ENCODE assay signal across 8 cellular contexts in genomic region chr19:19105365-19106060, GRCh38. TPM values are rescaled to one million over a fixed set of nuclear protein-coding genes. Genes with fewer than 3 reads are reported as not detected.
A peak's percentile ranks its signal among the peaks of the same experiment; 100 is the strongest.
DNase-seq lines count a peak whose midpoint lies in the region; ATAC-seq and TF ChIP-seq lines count a peak whose summit lies in the region.

No MANE protein-coding gene starts in this region.

- DNase-seq in ELR (ENCODE audit: low read depth) (peak; percentile 68), RPMI7951 (ENCODE audit: low read depth) (peak; percentile 53), foreskin keratinocyte (peak in 1 of 2 donors; percentile 57), activated T-cell treated with anti-CD3 and anti-CD28 coated beads for 4 hours (no peak)
- no peak for DNase-seq in stimulated activated CD4-positive, alpha-beta T cell treated with anti-CD3 and anti-CD28 coated beads, Interleukin-1b, Interleukin-23, amount 100 ng/mL, for 48 hours

- no peak overlapping the region for H3K27ac ChIP-seq in foreskin keratinocyte
- H3K27ac ChIP-seq in rectal smooth muscle tissue (ENCODE audit: low read depth, low read length), result no peak overlapping the region

- no peak for TF ChIP-seq CTCF in foreskin keratinocyte (conservative IDR thresholded peaks at IDR 0.05)

- peaks cover 9% of the 10 kb centered on the region for H3K27me3 ChIP-seq in foreskin keratinocyte
- H3K27me3 ChIP-seq in rectal smooth muscle tissue (ENCODE audit: control insufficient read depth, insufficient read depth, low read length), result no peaks in the 10 kb centered on the region

- H3K9ac ChIP-seq in rectal smooth muscle tissue (ENCODE audit: low read length), result no peak overlapping the region

- peaks cover 7% of the 10 kb centered on the region for H3K36me3 ChIP-seq in rectal smooth muscle tissue (ENCODE audit: control insufficient read depth, insufficient read depth, low read length)

- peak overlapping the region; percentile 58 for H3K4me3 ChIP-seq in rectal smooth muscle tissue (ENCODE audit: low read length)

- ATAC-seq in foreskin keratinocyte (peak; percentile 70), HG02981 (IDR thresholded peaks at IDR 0.05; ENCODE audit: unreplicated experiment) (no peak), HG03521 (IDR thresholded peaks at IDR 0.05; ENCODE audit: unreplicated experiment) (no peak)

- no peaks in the 10 kb centered on the region for H3K4me1 ChIP-seq in foreskin keratinocyte
- no peaks in the 10 kb centered on the region for H3K4me1 ChIP-seq in rectal smooth muscle tissue (ENCODE audit: control insufficient read depth, insufficient read depth, low read length)

RNA-seq across cellular contexts. Expression of gene TMEM161A, which starts 32.8 kb away (rescaled TPM):
- 17.0 and 18.5 TPM in 2 replicates for total RNA-seq in RPMI7951 (2014; rRNA removed; shearing (Covaris generic))
- total RNA-seq in foreskin keratinocyte, result 25.8 and 30.1 TPM in 2 replicates
- 34.4 and 36.5 TPM in 2 replicates for polyA plus RNA-seq in foreskin keratinocyte

RNA-seq across cellular contexts. Expression of gene SLC25A42, which starts 41.7 kb away (rescaled TPM):
- 5.9 and 6.2 TPM in 2 replicates for total RNA-seq in RPMI7951 (2014; rRNA removed; shearing (Covaris generic))
- total RNA-seq in foreskin keratinocyte, result 2.6 and 2.7 TPM in 2 replicates
- polyA plus RNA-seq in foreskin keratinocyte, result 2.3 and 2.6 TPM in 2 replicates

Comparison
In these comparisons a context has a peak if more than half of its experiments do, and no peak if none do; other contexts are left out.
1. DNase-seq: peak in ELR (single experiment) and RPMI7951 (single experiment); none in activated T-cell treated with anti-CD3 and anti-CD28 coated beads for 4 hours (single experiment) and stimulated activated CD4-positive, alpha-beta T cell treated with anti-CD3 and anti-CD28 coated beads, Interleukin-1b, Interleukin-23, amount 100 ng/mL, for 48 hours (single experiment).